ENCODE assay signal across 19 cellular contexts in genomic region chr5:125012727-125013451, GRCh38.
A peak's percentile ranks its signal among the peaks of the same experiment; 100 is the strongest.
DNase-seq lines count a peak whose midpoint lies in the region; ATAC-seq and TF ChIP-seq lines count a peak whose summit lies in the region.
"Had no signal": no experiment of that assay in that cellular context is flagged by ENCODE, and none has a peak within 500 bp of the region (broad histone marks: within the 10 kb centered on the region; RNA-seq: fewer than 3 reads in every experiment).

No MANE protein-coding gene starts in this region.

- H3K9ac ChIP-seq in BLaER1 (peak overlapping the region; percentile 23; the same call in 1 of the 2 replicates), OCI-LY1 (ENCODE audit: low read length) (peak overlapping the region; percentile 5)
- H3K9ac ChIP-seq: SK-N-SH had no signal

- peaks cover 77% of the 10 kb centered on the region for H3K4me1 ChIP-seq in BLaER1
- H3K4me1 ChIP-seq in OCI-LY1 (ENCODE audit: insufficient read depth, low read length, severe bottlenecking) = peaks cover 64% of the 10 kb centered on the region
- H3K4me1 ChIP-seq in right atrium auricular region = no peaks in the 10 kb centered on the region

- in situ Hi-C loops in G401 (cut with HindIII; ENCODE audit: low sequenced_read_pairs) = no loop called here

- no peaks in the 10 kb centered on the region for H3K36me3 Mint-ChIP-seq in nephron progenitor cell (ENCODE audit: low read depth)
- H3K36me3 Mint-ChIP-seq: activated naive CD8-positive, alpha-beta T cell; mesothelial cell of epicardium had no signal

- H3K4me2 ChIP-seq in BLaER1 (peak overlapping the region; percentile 59), OCI-LY1 (ENCODE audit: low read length) (peak overlapping the region; percentile 39; the same call in 1 of the 2 replicates)
- H3K4me2 ChIP-seq: SK-N-SH had no signal

- H4K20me1 ChIP-seq in BLaER1 (no peaks in the 10 kb centered on the region), OCI-LY1 (ENCODE audit: insufficient read depth, low read length) (no peaks in the 10 kb centered on the region)

- no peak for ATAC-seq in HG02981 (IDR thresholded peaks at IDR 0.05; ENCODE audit: unreplicated experiment)
- ATAC-seq in GM18858 (IDR thresholded peaks at IDR 0.05; ENCODE audit: unreplicated experiment) = no peak
- ATAC-seq: stimulated activated naive CD8-positive, alpha-beta T cell treated with anti-CD3 and anti-CD28 coated beads, Interleukin-15, Interleukin-2, amounts not matched to agents 100 U/mL and 50 U/mL, for 24 hours had no signal

- DNase-seq in right atrium auricular region (ENCODE audit: low spot score) = no peak
- DNase-seq in nephron progenitor cell = no peak
- no peak for DNase-seq in G401 (ENCODE audit: low spot score)
- DNase-seq in stimulated activated CD4-positive, alpha-beta T cell treated with anti-CD3 and anti-CD28 coated beads, Interleukin-4, amount 100 ng/mL, for 4 hours = no peak
- DNase-seq: activated T-cell treated with anti-CD3 and anti-CD28 coated beads, Interleukin-2, amount 50 U/mL, for 24 hours; DMS 273 treated with DMSO at 0.1 percent for 48 hours; effector memory CD4-positive, alpha-beta T cell; Kasumi-1; NCI-H446; ovary; SK-N-SH; stimulated activated naive CD8-positive, alpha-beta T cell treated with anti-CD3 and anti-CD28 coated beads, Interleukin-15, Interleukin-2, amounts not matched to agents 100 U/mL and 50 U/mL, for 24 hours had no signal

- no peaks in the 10 kb centered on the region for H3K27me3 Mint-ChIP-seq in nephron progenitor cell (ENCODE audit: low read depth, poor library complexity)
- H3K27me3 Mint-ChIP-seq: activated T-cell treated with anti-CD3 and anti-CD28 coated beads, Interleukin-2, amount 50 U/mL, for 24 hours had no signal

- no peaks in the 10 kb centered on the region for H3F3A ChIP-seq in OCI-LY1 (ENCODE audit: insufficient read depth, low read length)

- H3K4me3 ChIP-seq in BLaER1 = no peak overlapping the region
- no peak overlapping the region for H3K4me3 ChIP-seq in OCI-LY1 (ENCODE audit: low read depth, low read length, poor library complexity, severe bottlenecking)
- H3K4me3 ChIP-seq in right atrium auricular region = no peak overlapping the region
- H3K4me3 ChIP-seq: ovary had no signal

- H3K79me2 ChIP-seq in OCI-LY1 (ENCODE audit: insufficient read depth, low read length) = no peaks in the 10 kb centered on the region

- no peaks in the 10 kb centered on the region for H3K9me3 Mint-ChIP-seq in nephron progenitor cell
- H3K9me3 Mint-ChIP-seq: mesothelial cell of epicardium had no signal

- H3K9me3 ChIP-seq in BLaER1 (peaks cover 3% of the 10 kb centered on the region), OCI-LY1 (ENCODE audit: low read length) (no peaks in the 10 kb centered on the region), right atrium auricular region (no peaks in the 10 kb centered on the region)
- H3K9me3 ChIP-seq: ovary, SK-N-SH had no signal

- H3K36me3 ChIP-seq in BLaER1 = no peaks in the 10 kb centered on the region
- H3K36me3 ChIP-seq in OCI-LY1 (ENCODE audit: insufficient read depth, low read length) = no peaks in the 10 kb centered on the region
- H3K36me3 ChIP-seq in right atrium auricular region = no peaks in the 10 kb centered on the region
- H3K36me3 ChIP-seq: ovary had no signal

- H3K4me1 Mint-ChIP-seq in nephron progenitor cell = peaks cover 79% of the 10 kb centered on the region

- H3K27ac ChIP-seq in BLaER1 = peak overlapping the region; percentile 76
- peak overlapping the region; percentile 82 for H3K27ac ChIP-seq in OCI-LY1 (ENCODE audit: low read depth, low read length, poor library complexity, severe bottlenecking)
- H3K27ac ChIP-seq in right atrium auricular region = peak overlapping the region; percentile 49 to 85
- H3K27ac ChIP-seq: HL-60, ovary had no signal

- no peak overlapping the region for H3K4me3 Mint-ChIP-seq in nephron progenitor cell
- H3K4me3 Mint-ChIP-seq: activated naive CD8-positive, alpha-beta T cell; activated T-cell treated with anti-CD3 and anti-CD28 coated beads, Interleukin-2, amount 50 U/mL, for 24 hours; mesothelial cell of epicardium had no signal

- peak overlapping the region; percentile 81 for H2AFZ ChIP-seq in OCI-LY1 (ENCODE audit: low read length)

- H3K27ac Mint-ChIP-seq in nephron progenitor cell = peak overlapping the region; percentile 47
- H3K27ac Mint-ChIP-seq: activated naive CD8-positive, alpha-beta T cell; activated T-cell treated with anti-CD3 and anti-CD28 coated beads, Interleukin-2, amount 50 U/mL, for 24 hours; mesothelial cell of epicardium had no signal

- H3K9me2 ChIP-seq in OCI-LY1 (ENCODE audit: low read depth, low read length) = no peaks in the 10 kb centered on the region
- H3K9me2 ChIP-seq: SK-N-SH had no signal

- TF ChIP-seq CTCF in OCI-LY1 (IDR thresholded peaks at IDR 0.05; ENCODE audit: low read length) (no peak), right atrium auricular region (IDR thresholded peaks at IDR 0.05) (no peak), nephron progenitor cell (IDR thresholded peaks at IDR 0.05) (no peak)

- H3K27me3 ChIP-seq in BLaER1 (no peaks in the 10 kb centered on the region), OCI-LY1 (ENCODE audit: insufficient read depth, low read length) (no peaks in the 10 kb centered on the region), right atrium auricular region (no peaks in the 10 kb centered on the region)
- H3K27me3 ChIP-seq: ovary had no signal
